1 cellular context compared by ENCODE assay signal in genomic region chr7:139359366-139360209, GRCh38.
TF ChIP-seq lines count a peak whose summit lies in the region.

Gene LUC7L2, plus strand, starts transcription at chr7:139359894. Its CDS starts 368 bp downstream, at chr7:139360262.

TF ChIP-seq in K562, 482 proteins besides CTCF, POLR2A, EP300 and RAD21 (continued from another document and continues in another):
- TF ChIP-seq PATZ1 (CRISPR knock-in tag; IDR thresholded peaks at IDR 0.05; ENCODE audit: borderline replicate concordance) = peak; percentile 31; the same call in 1 of the 2 replicates
- TF ChIP-seq HMG20B (CRISPR knock-in tag; IDR thresholded peaks at IDR 0.05) = no peak
- no peak for TF ChIP-seq DEAF1 (CRISPR knock-in tag; IDR thresholded peaks at IDR 0.05)
- no peak for TF ChIP-seq DDX20 (tag; IDR thresholded peaks at IDR 0.05; ENCODE audit: low read depth)
- peak; percentile 77; the same call in 1 of the 2 replicates for TF ChIP-seq ARID3B (CRISPR knock-in tag; IDR thresholded peaks at IDR 0.05; ENCODE audit: borderline replicate concordance)
- TF ChIP-seq ZNF695 (CRISPR knock-in tag; IDR thresholded peaks at IDR 0.05) = no peak
- TF ChIP-seq KHSRP (IDR thresholded peaks at IDR 0.05) = no peak
- peak; percentile 52 for TF ChIP-seq TCF3 (CRISPR knock-in tag; IDR thresholded peaks at IDR 0.05)
- peak; percentile 43 for TF ChIP-seq HNRNPL (IDR thresholded peaks at IDR 0.05; ENCODE audit: low read depth, low read length)
- no peak for TF ChIP-seq ZKSCAN8 (CRISPR knock-in tag; IDR thresholded peaks at IDR 0.05)
- peak; percentile 35 for TF ChIP-seq KAT7 (CRISPR knock-in tag; IDR thresholded peaks at IDR 0.05; ENCODE audit: borderline replicate concordance)
- TF ChIP-seq BMI1 (IDR thresholded peaks at IDR 0.05; ENCODE audit: low read length) = no peak
- TF ChIP-seq SRSF9 (IDR thresholded peaks at IDR 0.05; ENCODE audit: borderline replicate concordance, low read depth, low read length) = no peak
- no peak for TF ChIP-seq ZNF57 (CRISPR knock-in tag; IDR thresholded peaks at IDR 0.05)
- TF ChIP-seq ZNF444 (CRISPR knock-in tag; IDR thresholded peaks at IDR 0.05) = no peak
- no peak for TF ChIP-seq SMAD2 (IDR thresholded peaks at IDR 0.05; ENCODE audit: low read depth, low read length)
- peak; percentile 69; the same call in 1 of the 2 replicates for TF ChIP-seq KLF6 (CRISPR knock-in tag; IDR thresholded peaks at IDR 0.05; ENCODE audit: borderline replicate concordance)
- TF ChIP-seq CTBP1 (IDR thresholded peaks at IDR 0.05; ENCODE audit: borderline replicate concordance) = peak; percentile 88
- TF ChIP-seq RERE (CRISPR knock-in tag; IDR thresholded peaks at IDR 0.05; ENCODE audit: borderline replicate concordance) = no peak
- peak; percentile 81 for TF ChIP-seq CHD7 (IDR thresholded peaks at IDR 0.05; ENCODE audit: low read depth, low read length)
- TF ChIP-seq ZMIZ1 (IDR thresholded peaks at IDR 0.05; ENCODE audit: low read depth in 2 of 2, low read length in 2 of 2) = peak in 1 of 2 experiments; percentile 82; a peak in 2 of 4 replicates
- TF ChIP-seq SMAD1 (IDR thresholded peaks at IDR 0.05; ENCODE audit: low read depth, low read length, partially characterized antibody) = peak; percentile 95
- no peak for TF ChIP-seq PTBP1 (IDR thresholded peaks at IDR 0.05; ENCODE audit: low read depth, low read length)
- TF ChIP-seq ARNT (IDR thresholded peaks at IDR 0.05) = no peak
- no peak for TF ChIP-seq ZFP36 (IDR thresholded peaks at IDR 0.05; ENCODE audit: low read depth, low read length, partially characterized antibody)
